14 cellular contexts compared by ENCODE assay signal in genomic region chr2:222296911-222297599, GRCh38. TPM values are rescaled to one million over a fixed set of nuclear protein-coding genes. Genes with fewer than 3 reads are reported as not detected.
DNase-seq lines count a peak whose midpoint lies in the region; ATAC-seq, FAIRE-seq and TF ChIP-seq lines count a peak whose summit lies in the region.
"Had no signal": no experiment of that assay in that cellular context is flagged by ENCODE, and none has a peak within 500 bp of the region (broad histone marks: within the 10 kb centered on the region; RNA-seq: fewer than 3 reads in every experiment).

No MANE protein-coding gene starts in this region.

- peak overlapping the region; percentile 67 for H3K27ac Mint-ChIP-seq in stimulated activated naive CD8-positive, alpha-beta T cell treated with anti-CD3 and anti-CD28 coated beads, Interleukin-15, Interleukin-2, amounts not matched to agents 100 ng/mL and 50 ng/mL, for 24 hours
- peak overlapping the region; percentile 42 for H3K27ac Mint-ChIP-seq in activated naive CD8-positive, alpha-beta T cell treated with anti-CD3 and anti-CD28 coated beads, Interleukin-2, amount 10 ng/mL, durations not matched to agents 7 days and 5 days
- H3K27ac Mint-ChIP-seq: mesothelial cell of epicardium had no signal

- no peaks in the 10 kb centered on the region for H3K9me3 ChIP-seq in kidney (ENCODE audit: control insufficient read depth in 1 of 2, low read length in 2 of 2)
- H3K9me3 ChIP-seq: upper lobe of left lung had no signal

- DNase-seq in stimulated activated naive CD8-positive, alpha-beta T cell treated with anti-CD3 and anti-CD28 coated beads, Interleukin-15, Interleukin-2, amounts not matched to agents 100 U/mL and 50 U/mL, for 24 hours = no peak
- peak; percentile 41 for DNase-seq in activated naive CD8-positive, alpha-beta T cell treated with anti-CD3 and anti-CD28 coated beads, Interleukin-2, amount 10 ng/mL, durations not matched to agents 7 days and 5 days
- DNase-seq in kidney (peak; percentile 70), NCI-H1092 (lab: John Stamatoyannopoulos, UW) (no peak), hippocampal formation (lab: John Stamatoyannopoulos, UW) (no peak), ureter (ENCODE audit: low spot score) (no peak)
- no peak for DNase-seq in stimulated activated CD8-positive, alpha-beta memory T cell treated with anti-CD3 and anti-CD28 coated beads, Interleukin-4, amount 100 ng/mL, for 48 hours
- DNase-seq: GF-D8, hypothalamus, NCI-H2081 had no signal

- H3K9ac ChIP-seq in kidney (ENCODE audit: low read length in 2 of 2) = no peak overlapping the region

- H3K36me3 Mint-ChIP-seq in stimulated activated naive CD8-positive, alpha-beta T cell treated with anti-CD3 and anti-CD28 coated beads, Interleukin-15, Interleukin-2, amounts not matched to agents 100 ng/mL and 50 ng/mL, for 24 hours (ENCODE audit: low read depth) = peaks cover 5% of the 10 kb centered on the region
- peaks cover 6% of the 10 kb centered on the region for H3K36me3 Mint-ChIP-seq in activated naive CD8-positive, alpha-beta T cell treated with anti-CD3 and anti-CD28 coated beads, Interleukin-2, amount 10 ng/mL, durations not matched to agents 7 days and 5 days
- H3K36me3 Mint-ChIP-seq: mesothelial cell of epicardium had no signal

- POLR2A ChIA-PET in activated naive CD8-positive, alpha-beta T cell treated with anti-CD3 and anti-CD28 coated beads, Interleukin-2, amount 10 ng/mL, durations not matched to agents 7 days and 5 days (lab: Charles Lee) = no interaction called here

- no peak overlapping the region for H3K4me3 Mint-ChIP-seq in stimulated activated naive CD8-positive, alpha-beta T cell treated with anti-CD3 and anti-CD28 coated beads, Interleukin-15, Interleukin-2, amounts not matched to agents 100 ng/mL and 50 ng/mL, for 24 hours
- no peak overlapping the region for H3K4me3 Mint-ChIP-seq in activated naive CD8-positive, alpha-beta T cell treated with anti-CD3 and anti-CD28 coated beads, Interleukin-2, amount 10 ng/mL, durations not matched to agents 7 days and 5 days
- H3K4me3 Mint-ChIP-seq: mesothelial cell of epicardium had no signal

- peaks cover 18% of the 10 kb centered on the region for H3K4me1 Mint-ChIP-seq in stimulated activated naive CD8-positive, alpha-beta T cell treated with anti-CD3 and anti-CD28 coated beads, Interleukin-15, Interleukin-2, amounts not matched to agents 100 ng/mL and 50 ng/mL, for 24 hours (ENCODE audit: low read depth)
- H3K4me1 Mint-ChIP-seq in activated naive CD8-positive, alpha-beta T cell treated with anti-CD3 and anti-CD28 coated beads, Interleukin-2, amount 10 ng/mL, durations not matched to agents 7 days and 5 days = peaks cover 15% of the 10 kb centered on the region

- no peak for TF ChIP-seq CTCF in kidney (IDR thresholded peaks at IDR 0.05; ENCODE audit: borderline replicate concordance, extremely low read depth, insufficient read depth)

- H3K27ac ChIP-seq in kidney (ENCODE audit: low read depth in 2 of 2, low read length in 2 of 2) = no peak overlapping the region
- H3K27ac ChIP-seq: upper lobe of left lung had no signal

- peaks cover 93% of the 10 kb centered on the region for H3K27me3 Mint-ChIP-seq in stimulated activated naive CD8-positive, alpha-beta T cell treated with anti-CD3 and anti-CD28 coated beads, Interleukin-15, Interleukin-2, amounts not matched to agents 100 ng/mL and 50 ng/mL, for 24 hours
- H3K27me3 Mint-ChIP-seq in activated naive CD8-positive, alpha-beta T cell treated with anti-CD3 and anti-CD28 coated beads, Interleukin-2, amount 10 ng/mL, durations not matched to agents 7 days and 5 days = peaks cover 98% of the 10 kb centered on the region

- FAIRE-seq in kidney (lab: Jason Lieb, UNC) = no peak
- FAIRE-seq: endometrium had no signal

- no peaks in the 10 kb centered on the region for H3K9me3 Mint-ChIP-seq in stimulated activated naive CD8-positive, alpha-beta T cell treated with anti-CD3 and anti-CD28 coated beads, Interleukin-15, Interleukin-2, amounts not matched to agents 100 ng/mL and 50 ng/mL, for 24 hours
- H3K9me3 Mint-ChIP-seq in activated naive CD8-positive, alpha-beta T cell treated with anti-CD3 and anti-CD28 coated beads, Interleukin-2, amount 10 ng/mL, durations not matched to agents 7 days and 5 days = peaks cover 9% of the 10 kb centered on the region
- H3K9me3 Mint-ChIP-seq: mesothelial cell of epicardium had no signal

- ATAC-seq in stimulated activated naive CD8-positive, alpha-beta T cell treated with anti-CD3 and anti-CD28 coated beads, Interleukin-15, Interleukin-2, amounts not matched to agents 100 U/mL and 50 U/mL, for 24 hours = no peak
- peak; percentile 22 for ATAC-seq in activated naive CD8-positive, alpha-beta T cell treated with anti-CD3 and anti-CD28 coated beads, Interleukin-2, amount 10 ng/mL, durations not matched to agents 7 days and 5 days (ENCODE audit: low read depth)

- H3K4me1 ChIP-seq in kidney (ENCODE audit: control insufficient read depth in 1 of 2, insufficient read depth in 1 of 2, low read depth in 1 of 2, low read length in 2 of 2) = peaks cover 0 to 4% of the 10 kb centered on the region in 2 donors

- intact Hi-C loops in kidney (cut with DNase I) = no loop called here

- H3K4me3 ChIP-seq in kidney (ENCODE audit: low read length in 2 of 2) = no peak overlapping the region

- H3K36me3 ChIP-seq in kidney (ENCODE audit: control insufficient read depth in 1 of 2, insufficient read depth in 2 of 2, low read length in 2 of 2) = no peaks in the 10 kb centered on the region
- H3K36me3 ChIP-seq: upper lobe of left lung had no signal

RNA-seq across cellular contexts. Expression of gene PAX3, which starts 1.7 kb away (rescaled TPM):
- not detected for total RNA-seq in activated naive CD8-positive, alpha-beta T cell treated with anti-CD3 and anti-CD28 coated beads, Interleukin-2, amount 10 ng/mL, durations not matched to agents 7 days and 5 days
- total RNA-seq in kidney = not detected
- polyA plus RNA-seq in kidney (ENCODE audit: insufficient read depth, low read depth, low replicate concordance) = not detected
- total RNA-seq in ureter = not detected

Comparison
In these comparisons a context has a peak if more than half of its experiments do, and no peak if none do; other contexts are left out.
1. DNase-seq: peak in activated naive CD8-positive, alpha-beta T cell treated with anti-CD3 and anti-CD28 coated beads, Interleukin-2, amount 10 ng/mL, durations not matched to agents 7 days and 5 days (single experiment) and kidney (single experiment); none in stimulated activated naive CD8-positive, alpha-beta T cell treated with anti-CD3 and anti-CD28 coated beads, Interleukin-15, Interleukin-2, amounts not matched to agents 100 U/mL and 50 U/mL, for 24 hours (single experiment), NCI-H1092 (single experiment), hippocampal formation (0 of 2), ureter (single experiment) and stimulated activated CD8-positive, alpha-beta memory T cell treated with anti-CD3 and anti-CD28 coated beads, Interleukin-4, amount 100 ng/mL, for 48 hours (single experiment).